Comparison of ENCODE assay signal across 2 cellular contexts in genomic region chr2:10311736-10312135, GRCh38.
A peak's percentile ranks its signal among the peaks of the same experiment; 100 is the strongest.
TF ChIP-seq lines count a peak whose summit lies in the region.

No MANE protein-coding gene starts in this region.

TF ChIP-seq in HepG2, 621 proteins besides CTCF, POLR2A, EP300 and RAD21 (continues in another document):
- TF ChIP-seq ZNF530 (CRISPR knock-in tag; IDR thresholded peaks at IDR 0.05; ENCODE audit: low read depth) = no peak
- TF ChIP-seq XBP1 (CRISPR knock-in tag; IDR thresholded peaks at IDR 0.05) = no peak
- no peak for TF ChIP-seq TARDBP (CRISPR knock-in tag; IDR thresholded peaks at IDR 0.05)
- TF ChIP-seq ZNF724P (CRISPR knock-in tag; IDR thresholded peaks at IDR 0.05; ENCODE audit: borderline replicate concordance) = no peak
- no peak for TF ChIP-seq ZNF879 (CRISPR knock-in tag; IDR thresholded peaks at IDR 0.05)
- TF ChIP-seq, protein P1, sequence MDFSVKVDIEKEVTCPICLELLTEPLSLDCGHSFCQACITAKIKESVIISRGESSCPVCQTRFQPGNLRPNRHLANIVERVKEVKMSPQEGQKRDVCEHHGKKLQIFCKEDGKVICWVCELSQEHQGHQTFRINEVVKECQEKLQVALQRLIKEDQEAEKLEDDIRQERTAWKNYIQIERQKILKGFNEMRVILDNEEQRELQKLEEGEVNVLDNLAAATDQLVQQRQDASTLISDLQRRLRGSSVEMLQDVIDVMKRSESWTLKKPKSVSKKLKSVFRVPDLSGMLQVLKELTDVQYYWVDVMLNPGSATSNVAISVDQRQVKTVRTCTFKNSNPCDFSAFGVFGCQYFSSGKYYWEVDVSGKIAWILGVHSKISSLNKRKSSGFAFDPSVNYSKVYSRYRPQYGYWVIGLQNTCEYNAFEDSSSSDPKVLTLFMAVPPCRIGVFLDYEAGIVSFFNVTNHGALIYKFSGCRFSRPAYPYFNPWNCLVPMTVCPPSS (IDR thresholded peaks at IDR 0.05) = peak; percentile 89; the same call in 1 of the 2 replicates
- no peak for TF ChIP-seq MBNL3 (CRISPR knock-in tag; conservative IDR thresholded peaks at IDR 0.05)
- no peak for TF ChIP-seq SRSF9 (IDR thresholded peaks at IDR 0.05; ENCODE audit: borderline replicate concordance, insufficient read depth, low read depth, low read length, poor library complexity, severe bottlenecking)
- peak; percentile 85; the same call in 1 of the 2 replicates for TF ChIP-seq IKZF1 (IDR thresholded peaks at IDR 0.05)
- no peak for TF ChIP-seq RARA (CRISPR knock-in tag; IDR thresholded peaks at IDR 0.05)
- no peak for TF ChIP-seq ZFP36L2 (CRISPR knock-in tag; IDR thresholded peaks at IDR 0.05)
- TF ChIP-seq PHB2 (IDR thresholded peaks at IDR 0.05; ENCODE audit: partially characterized antibody) = peak; percentile 98
- no peak for TF ChIP-seq ZSCAN25 (CRISPR knock-in tag; IDR thresholded peaks at IDR 0.05)
- TF ChIP-seq RORA (CRISPR knock-in tag; IDR thresholded peaks at IDR 0.05) = no peak
- TF ChIP-seq ATF7-NPFF (CRISPR knock-in tag; IDR thresholded peaks at IDR 0.05; ENCODE audit: low read depth) = no peak
- peak; percentile 67 for TF ChIP-seq FOXA1 (IDR thresholded peaks at IDR 0.05)
- no peak for TF ChIP-seq FOXA1 (CRISPR knock-in tag; IDR thresholded peaks at IDR 0.05)
- TF ChIP-seq GFI1 (CRISPR knock-in tag; IDR thresholded peaks at IDR 0.05; ENCODE audit: borderline replicate concordance) = no peak
- TF ChIP-seq ZNF770 (CRISPR knock-in tag; IDR thresholded peaks at IDR 0.05) = no peak
- peak; percentile 73 for TF ChIP-seq SP1 (IDR thresholded peaks at IDR 0.05)
- TF ChIP-seq SP1 (CRISPR knock-in tag; IDR thresholded peaks at IDR 0.05) = no peak
- TF ChIP-seq, protein P2, sequence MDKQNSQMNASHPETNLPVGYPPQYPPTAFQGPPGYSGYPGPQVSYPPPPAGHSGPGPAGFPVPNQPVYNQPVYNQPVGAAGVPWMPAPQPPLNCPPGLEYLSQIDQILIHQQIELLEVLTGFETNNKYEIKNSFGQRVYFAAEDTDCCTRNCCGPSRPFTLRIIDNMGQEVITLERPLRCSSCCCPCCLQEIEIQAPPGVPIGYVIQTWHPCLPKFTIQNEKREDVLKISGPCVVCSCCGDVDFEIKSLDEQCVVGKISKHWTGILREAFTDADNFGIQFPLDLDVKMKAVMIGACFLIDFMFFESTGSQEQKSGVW (CRISPR knock-in tag; IDR thresholded peaks at IDR 0.05; ENCODE audit: borderline replicate concordance) = no peak
- TF ChIP-seq NONO (IDR thresholded peaks at IDR 0.05) = 0 out of 2 replicates have a peak, but pooled peaks have one; percentile 56
- TF ChIP-seq NONO (CRISPR knock-in tag; conservative IDR thresholded peaks at IDR 0.05) = no peak
- TF ChIP-seq SP2 (CRISPR knock-in tag; IDR thresholded peaks at IDR 0.05) = no peak
- TF ChIP-seq MXD4 (CRISPR knock-in tag; IDR thresholded peaks at IDR 0.05) = no peak
- no peak for TF ChIP-seq ZNF75D (CRISPR knock-in tag; IDR thresholded peaks at IDR 0.05; ENCODE audit: borderline replicate concordance)
- TF ChIP-seq MAFF (IDR thresholded peaks at IDR 0.05; ENCODE audit: low read depth, low read length) = peak; percentile 72
- TF ChIP-seq RBM39 (IDR thresholded peaks at IDR 0.05; ENCODE audit: low read depth, low read length, poor library complexity, severe bottlenecking) = no peak
- no peak for TF ChIP-seq BORCS8-MEF2B (CRISPR knock-in tag; IDR thresholded peaks at IDR 0.05)
- no peak for TF ChIP-seq CC2D1A (CRISPR knock-in tag; IDR thresholded peaks at IDR 0.05)
- TF ChIP-seq PLRG1 (conservative IDR thresholded peaks at IDR 0.05) = peak; percentile 97; the same call in 1 of the 2 replicates
- TF ChIP-seq RAD51 (IDR thresholded peaks at IDR 0.05; ENCODE audit: borderline replicate concordance) = 0 out of 2 replicates have a peak, but pooled peaks have one; percentile 26
- TF ChIP-seq SRSF4 (IDR thresholded peaks at IDR 0.05; ENCODE audit: low read depth, low read length, poor library complexity, severe bottlenecking) = no peak
- no peak for TF ChIP-seq MIXL1 (CRISPR knock-in tag; IDR thresholded peaks at IDR 0.05)
- no peak for TF ChIP-seq MED1 (CRISPR knock-in tag; IDR thresholded peaks at IDR 0.05)
- no peak for TF ChIP-seq TMF1 (CRISPR knock-in tag; IDR thresholded peaks at IDR 0.05; ENCODE audit: low read depth)
- TF ChIP-seq, protein P3, sequence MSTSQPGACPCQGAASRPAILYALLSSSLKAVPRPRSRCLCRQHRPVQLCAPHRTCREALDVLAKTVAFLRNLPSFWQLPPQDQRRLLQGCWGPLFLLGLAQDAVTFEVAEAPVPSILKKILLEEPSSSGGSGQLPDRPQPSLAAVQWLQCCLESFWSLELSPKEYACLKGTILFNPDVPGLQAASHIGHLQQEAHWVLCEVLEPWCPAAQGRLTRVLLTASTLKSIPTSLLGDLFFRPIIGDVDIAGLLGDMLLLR (CRISPR knock-in tag; IDR thresholded peaks at IDR 0.05) = no peak
- no peak for TF ChIP-seq U2AF1 (optimal IDR thresholded peaks at IDR 0.05; ENCODE audit: low read depth, low read length)
- no peak for TF ChIP-seq ZBTB8A (CRISPR knock-in tag; IDR thresholded peaks at IDR 0.05; ENCODE audit: borderline replicate concordance, low read depth)

TF ChIP-seq in IMR-90, 13 proteins besides CTCF, POLR2A, EP300 and RAD21:
- TF ChIP-seq RCOR1 (IDR thresholded peaks at IDR 0.05; ENCODE audit: insufficient replicate concordance, low read length) (no peak), MAFK (IDR thresholded peaks at IDR 0.05; ENCODE audit: low read depth, low read length) (peak; percentile 42), SMC3 (IDR thresholded peaks at IDR 0.05; ENCODE audit: low read depth, low read length) (no peak), NFE2L2 (IDR thresholded peaks at IDR 0.05; ENCODE audit: low read depth, low read length) (no peak), CHD1 (IDR thresholded peaks at IDR 0.05; ENCODE audit: low read depth, low read length) (no peak), MXI1 (IDR thresholded peaks at IDR 0.05; ENCODE audit: borderline replicate concordance, low read depth, low read length) (no peak)
